Comparison of ENCODE assay signal across 8 cellular contexts in the genomic region with DNA sequence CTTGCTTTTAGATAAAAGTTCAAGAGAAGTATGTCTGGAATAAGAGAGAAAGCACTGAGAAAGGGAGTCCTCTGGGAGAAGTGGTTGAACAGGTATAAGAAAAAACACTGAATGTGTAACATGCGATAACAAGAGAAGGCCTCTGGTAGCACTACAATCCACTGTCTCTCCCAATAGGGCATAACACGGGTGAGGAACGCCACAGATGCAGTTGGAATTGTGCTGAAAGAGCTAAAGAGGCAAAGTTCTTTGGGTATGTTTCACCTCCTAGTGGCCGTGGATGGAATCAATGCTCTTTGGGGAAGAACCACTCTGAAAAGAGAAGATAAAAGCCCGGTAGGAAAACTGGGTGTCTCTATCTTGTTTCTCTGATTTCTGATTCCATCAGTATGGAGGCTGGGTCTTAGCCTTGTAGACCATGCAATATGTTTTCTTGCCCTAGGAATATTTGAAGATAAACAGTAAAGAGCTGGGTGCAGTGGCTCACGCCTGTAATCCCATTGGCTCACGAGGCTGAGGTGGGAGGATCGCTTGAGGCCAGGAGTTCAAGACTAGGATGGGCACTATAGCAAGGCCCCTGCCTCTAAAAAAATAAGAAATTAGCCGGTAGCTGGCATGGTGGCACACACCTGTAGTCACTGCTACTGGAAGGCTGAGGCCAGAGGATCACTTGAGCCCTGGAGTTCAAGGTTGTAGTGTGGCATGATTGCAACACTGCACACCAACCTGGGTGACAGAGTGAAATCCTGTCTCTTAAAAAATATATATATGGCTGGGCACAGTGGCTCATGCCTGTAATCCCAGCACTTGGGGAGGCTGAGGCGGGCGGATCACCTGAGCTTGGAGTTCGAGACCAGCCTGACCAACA. TPM values are rescaled to one million over a fixed set of nuclear protein-coding genes. Genes with fewer than 3 reads are reported as not detected.
DNase-seq lines count a peak whose midpoint lies in the region; ATAC-seq and TF ChIP-seq lines count a peak whose summit lies in the region.

No MANE protein-coding gene starts in this region.

- H3K27me3 Mint-ChIP-seq in activated CD8-positive, alpha-beta T cell treated with anti-CD3 and anti-CD28 coated beads for 36 hours, result no peaks in the 10 kb centered on the region

- CTCF ChIA-PET in activated CD8-positive, alpha-beta T cell treated with anti-CD3 and anti-CD28 coated beads for 36 hours (lab: Charles Lee), result interaction anchor here (0.6 to 1.4 kb wide), 8 partner anchors 10 to 344 kb away, joined by 3 to 6 read pairs (median 3); no protein-coding TSS in a partner anchor

- intact Hi-C loops in activated CD8-positive, alpha-beta T cell treated with anti-CD3 and anti-CD28 coated beads for 36 hours (cut with micrococcal nuclease), result no loop called here

- no peaks in the 10 kb centered on the region for H3K9me3 Mint-ChIP-seq in activated CD8-positive, alpha-beta T cell treated with anti-CD3 and anti-CD28 coated beads for 36 hours

- H3K4me3 ChIP-seq in foreskin fibroblast (ENCODE audit: low read depth in 1 of 2, low read length in 2 of 2), result no peak overlapping the region

- peaks cover 24% of the 10 kb centered on the region for H3K36me3 Mint-ChIP-seq in activated CD8-positive, alpha-beta T cell treated with anti-CD3 and anti-CD28 coated beads for 36 hours (ENCODE audit: low read depth)

- H3K27ac Mint-ChIP-seq in activated CD8-positive, alpha-beta T cell treated with anti-CD3 and anti-CD28 coated beads for 36 hours, result no peak overlapping the region

- peak; percentile 65 for DNase-seq in AG20443 (ENCODE audit: low spot score)
- DNase-seq in NCI-H446 treated with DMSO at 0.1 percent for 48 hours (lab: John Stamatoyannopoulos, UW), result peak; percentile 41
- peak; percentile 50 for DNase-seq in activated CD8-positive, alpha-beta T cell treated with anti-CD3 and anti-CD28 coated beads for 36 hours
- DNase-seq in foreskin fibroblast, result peak; percentile 52 to 77
- peak; percentile 32 for DNase-seq in omental fat pad (ENCODE audit: low spot score)

- H3K4me1 Mint-ChIP-seq in activated CD8-positive, alpha-beta T cell treated with anti-CD3 and anti-CD28 coated beads for 36 hours (ENCODE audit: low read depth), result peaks cover 5% of the 10 kb centered on the region

- peak; percentile 24 for ATAC-seq in activated CD8-positive, alpha-beta T cell treated with anti-CD3 and anti-CD28 coated beads for 36 hours
- peak; percentile 71 for ATAC-seq in omental fat pad (ENCODE audit: low FRiP score)
- ATAC-seq in HG03342 (IDR thresholded peaks at IDR 0.05; ENCODE audit: unreplicated experiment), result no peak
- ATAC-seq in GM18519 (IDR thresholded peaks at IDR 0.05; ENCODE audit: low FRiP score, unreplicated experiment), result no peak

- no peak overlapping the region for H3K4me3 Mint-ChIP-seq in activated CD8-positive, alpha-beta T cell treated with anti-CD3 and anti-CD28 coated beads for 36 hours

- TF ChIP-seq CTCF in GM12873 (IDR thresholded peaks at IDR 0.05; ENCODE audit: insufficient read depth, low read depth, low read length, missing control alignments) (peak; percentile 80), foreskin fibroblast (IDR thresholded peaks at IDR 0.05; ENCODE audit: low read depth, low read length) (peak; percentile 81), omental fat pad (IDR thresholded peaks at IDR 0.05) (no peak)
- TF ChIP-seq CTCF in activated CD8-positive, alpha-beta T cell treated with anti-CD3 and anti-CD28 coated beads for 36 hours (IDR thresholded peaks at IDR 0.05), result peak; percentile 59

- POLR2A ChIA-PET in activated CD8-positive, alpha-beta T cell treated with anti-CD3 and anti-CD28 coated beads for 36 hours (lab: Charles Lee), result interaction anchor here (0.6 kb wide), 1 partner anchor 384 kb away, joined by 3 read pairs; no protein-coding TSS in a partner anchor

RNA-seq across cellular contexts. Expression of a gene that starts 40.4 kb away (rescaled TPM):
- 100 to 1,000 TPM; 160 to 173 TPM for total RNA-seq in activated CD8-positive, alpha-beta T cell treated with anti-CD3 and anti-CD28 coated beads for 36 hours
- total RNA-seq in omental fat pad, result 100 to 1,000 TPM; 118 to 170 (median 132) TPM

RNA-seq across cellular contexts. Expression of a gene that starts 40.7 kb away (rescaled TPM):
- total RNA-seq in activated CD8-positive, alpha-beta T cell treated with anti-CD3 and anti-CD28 coated beads for 36 hours, result 10 to 100 TPM; 56.2 to 60.5 TPM
- total RNA-seq in omental fat pad, result 100 to 1,000 TPM in 3 of 4 donors, 10 to 100 TPM in 1; 91.3 to 135 (median 119) TPM

Comparison
In these comparisons a context has a peak if more than half of its experiments do, and no peak if none do; other contexts are left out.
1. CTCF ChIP-seq: peak in GM12873 (single experiment), activated CD8-positive, alpha-beta T cell treated with anti-CD3 and anti-CD28 coated beads for 36 hours (single experiment) and foreskin fibroblast (single experiment); none in omental fat pad (0 of 3).
2. ATAC-seq: peak in activated CD8-positive, alpha-beta T cell treated with anti-CD3 and anti-CD28 coated beads for 36 hours (single experiment) and omental fat pad (single experiment); none in HG03342 (single experiment) and GM18519 (single experiment).
3. Peak in every context shown above with its lines, with median percentiles within 50 percentile points of each other: DNase-seq.